Comparison of ENCODE assay signal across 18 cellular contexts in genomic region chr1:174407705-174408104, GRCh38. TPM values are rescaled to one million over a fixed set of nuclear protein-coding genes. Genes with fewer than 3 reads are reported as not detected.
A peak's percentile ranks its signal among the peaks of the same experiment; 100 is the strongest.
DNase-seq lines count a peak whose midpoint lies in the region; ATAC-seq, FAIRE-seq and TF ChIP-seq lines count a peak whose summit lies in the region.
"Had no signal": no experiment of that assay in that cellular context is flagged by ENCODE, and none has a peak within 500 bp of the region (broad histone marks: within the 10 kb centered on the region; RNA-seq: fewer than 3 reads in every experiment).

No MANE protein-coding gene starts in this region.

- H3K27ac Mint-ChIP-seq in activated T-helper 2 cell treated with anti-CD3 and anti-CD28 coated beads, Interferon-gamma antibody, Interleukin-2, Interleukin-4, amounts not matched to agents 10 μg/mL and 5 μg/mL and 100 μg/mL, durations not matched to agents 14 hours and 24 hours and 36 hours: no peak overlapping the region
- no peak overlapping the region for H3K27ac Mint-ChIP-seq in activated CD4-positive, alpha-beta memory T cell treated with anti-CD3 and anti-CD28 coated beads, Interleukin-2, amount 10 ng/mL, durations not matched to agents 7 days and 5 days
- H3K27ac Mint-ChIP-seq: H9, IgD-negative memory B cell had no signal

- FAIRE-seq in GM12891 (lab: Jason Lieb, UNC): peak; percentile 35

- POLR2A ChIA-PET in activated CD4-positive, alpha-beta memory T cell treated with anti-CD3 and anti-CD28 coated beads, Interleukin-2, amount 10 ng/mL, durations not matched to agents 7 days and 5 days (lab: Charles Lee): no interaction called here

- intact Hi-C loops in activated T-helper 2 cell treated with anti-CD3 and anti-CD28 coated beads, Interferon-gamma antibody, Interleukin-2, Interleukin-4, amounts not matched to agents 10 μg/mL and 5 μg/mL and 100 μg/mL, durations not matched to agents 14 hours and 24 hours and 36 hours (cut with micrococcal nuclease): no loop called here

- no peak for TF ChIP-seq CTCF in foreskin fibroblast (IDR thresholded peaks at IDR 0.05; ENCODE audit: low read depth, low read length)

- no peaks in the 10 kb centered on the region for H3K4me1 Mint-ChIP-seq in activated T-helper 2 cell treated with anti-CD3 and anti-CD28 coated beads, Interferon-gamma antibody, Interleukin-2, Interleukin-4, amounts not matched to agents 10 μg/mL and 5 μg/mL and 100 μg/mL, durations not matched to agents 14 hours and 24 hours and 36 hours (ENCODE audit: low read depth)
- no peaks in the 10 kb centered on the region for H3K4me1 Mint-ChIP-seq in activated CD4-positive, alpha-beta memory T cell treated with anti-CD3 and anti-CD28 coated beads, Interleukin-2, amount 10 ng/mL, durations not matched to agents 7 days and 5 days
- H3K4me1 Mint-ChIP-seq: H9 had no signal

- no peak for TF ChIP-seq POLR2A in GM12891 (IDR thresholded peaks at IDR 0.05; ENCODE audit: low read depth, low read length)

- CTCF ChIA-PET in activated CD4-positive, alpha-beta memory T cell treated with anti-CD3 and anti-CD28 coated beads, Interleukin-2, amount 10 ng/mL, durations not matched to agents 7 days and 5 days (lab: Charles Lee): no interaction called here

- no peaks in the 10 kb centered on the region for H3K27me3 Mint-ChIP-seq in activated T-helper 2 cell treated with anti-CD3 and anti-CD28 coated beads, Interferon-gamma antibody, Interleukin-2, Interleukin-4, amounts not matched to agents 10 μg/mL and 5 μg/mL and 100 μg/mL, durations not matched to agents 14 hours and 24 hours and 36 hours (ENCODE audit: low read depth)
- H3K27me3 Mint-ChIP-seq in activated CD4-positive, alpha-beta memory T cell treated with anti-CD3 and anti-CD28 coated beads, Interleukin-2, amount 10 ng/mL, durations not matched to agents 7 days and 5 days: no peaks in the 10 kb centered on the region
- H3K27me3 Mint-ChIP-seq: IgD-negative memory B cell had no signal

- DNase-seq in DMS53 (lab: John Stamatoyannopoulos, UW) (peak; percentile 22), DMS53 treated with DMSO at 0.1 percent for 48 hours (lab: John Stamatoyannopoulos, UW; ENCODE audit: unreplicated experiment) (no peak), GM12891 (ENCODE audit: insufficient read length, low spot score) (no peak), foreskin fibroblast (peak; percentile 34 to 78)
- DNase-seq in activated T-helper 2 cell treated with anti-CD3 and anti-CD28 coated beads, Interferon-gamma antibody, Interleukin-2, Interleukin-4, amounts not matched to agents 10 μg/mL and 5 μg/mL and 100 μg/mL, durations not matched to agents 14 hours and 24 hours and 36 hours (ENCODE audit: low spot score): no peak
- DNase-seq in activated CD4-positive, alpha-beta memory T cell treated with anti-CD3 and anti-CD28 coated beads, Interleukin-2, amount 10 ng/mL, durations not matched to agents 7 days and 5 days: no peak
- DNase-seq: DMS 273 treated with DMSO at 0.1 percent for 48 hours, H9, Karpas-422, NCI-H1092, NCI-H1436 treated with DMSO at 0.1 percent for 48 hours, NCI-H2029 treated with DMSO at 0.1 percent for 48 hours, NCI-H446 treated with DMSO at 0.1 percent for 48 hours, NCI-H69, Right ventricle myocardium superior had no signal

- H3K9me3 Mint-ChIP-seq in activated T-helper 2 cell treated with anti-CD3 and anti-CD28 coated beads, Interferon-gamma antibody, Interleukin-2, Interleukin-4, amounts not matched to agents 10 μg/mL and 5 μg/mL and 100 μg/mL, durations not matched to agents 14 hours and 24 hours and 36 hours: no peaks in the 10 kb centered on the region
- peaks cover 8% of the 10 kb centered on the region for H3K9me3 Mint-ChIP-seq in activated CD4-positive, alpha-beta memory T cell treated with anti-CD3 and anti-CD28 coated beads, Interleukin-2, amount 10 ng/mL, durations not matched to agents 7 days and 5 days
- H3K9me3 Mint-ChIP-seq: H9 had no signal

- no peak overlapping the region for H3K4me3 Mint-ChIP-seq in activated T-helper 2 cell treated with anti-CD3 and anti-CD28 coated beads, Interferon-gamma antibody, Interleukin-2, Interleukin-4, amounts not matched to agents 10 μg/mL and 5 μg/mL and 100 μg/mL, durations not matched to agents 14 hours and 24 hours and 36 hours (ENCODE audit: low read depth)
- no peak overlapping the region for H3K4me3 Mint-ChIP-seq in activated CD4-positive, alpha-beta memory T cell treated with anti-CD3 and anti-CD28 coated beads, Interleukin-2, amount 10 ng/mL, durations not matched to agents 7 days and 5 days
- H3K4me3 Mint-ChIP-seq: H9 had no signal

- H3K36me3 Mint-ChIP-seq in activated T-helper 2 cell treated with anti-CD3 and anti-CD28 coated beads, Interferon-gamma antibody, Interleukin-2, Interleukin-4, amounts not matched to agents 10 μg/mL and 5 μg/mL and 100 μg/mL, durations not matched to agents 14 hours and 24 hours and 36 hours (ENCODE audit: low read depth): no peaks in the 10 kb centered on the region
- peaks cover 9% of the 10 kb centered on the region for H3K36me3 Mint-ChIP-seq in activated CD4-positive, alpha-beta memory T cell treated with anti-CD3 and anti-CD28 coated beads, Interleukin-2, amount 10 ng/mL, durations not matched to agents 7 days and 5 days (ENCODE audit: low read depth)

- ATAC-seq in SK-N-SH treated with all-trans-retinoic acid at 6 μM for 48 hours (peak; percentile 56), HG03521 (IDR thresholded peaks at IDR 0.05; ENCODE audit: unreplicated experiment) (no peak)

- H3K4me3 ChIP-seq in foreskin fibroblast (ENCODE audit: low read depth in 1 of 2, low read length in 2 of 2): no peak overlapping the region

TF ChIP-seq in GM12891, 5 proteins besides CTCF, POLR2A, EP300 and RAD21:
- TF ChIP-seq PAX5 (IDR thresholded peaks at IDR 0.05; ENCODE audit: insufficient read depth, low read length, severe bottlenecking): no peak
- no peak for TF ChIP-seq SPI1 (IDR thresholded peaks at IDR 0.05; ENCODE audit: low read depth, low read length)
- TF ChIP-seq POLR2AphosphoS5 (IDR thresholded peaks at IDR 0.05; ENCODE audit: low read depth, low read length): no peak

TF ChIP-seq in SK-N-SH treated with all-trans-retinoic acid at 6 μM for 48 hours, 23 proteins besides CTCF, POLR2A, EP300 and RAD21 (continues in another document):
- TF ChIP-seq ZC3H10 (CRISPR knock-in tag; IDR thresholded peaks at IDR 0.05) (no peak), PATZ1 (CRISPR knock-in tag; IDR thresholded peaks at IDR 0.05; ENCODE audit: borderline replicate concordance) (no peak), ARNTL (CRISPR knock-in tag; IDR thresholded peaks at IDR 0.05; ENCODE audit: borderline replicate concordance, low read depth) (no peak), OSR1 (CRISPR knock-in tag; IDR thresholded peaks at IDR 0.05) (no peak), PPARA (CRISPR knock-in tag; IDR thresholded peaks at IDR 0.05; ENCODE audit: borderline replicate concordance) (no peak), ZNF565 (CRISPR knock-in tag; conservative IDR thresholded peaks at IDR 0.05; ENCODE audit: low read depth) (no peak), ESRRG (CRISPR knock-in tag; IDR thresholded peaks at IDR 0.05) (no peak), TOX (CRISPR knock-in tag; IDR thresholded peaks at IDR 0.05; ENCODE audit: borderline replicate concordance) (no peak), RARB (CRISPR knock-in tag; IDR thresholded peaks at IDR 0.05) (no peak), CREB5 (CRISPR knock-in tag; IDR thresholded peaks at IDR 0.05; ENCODE audit: low read depth) (no peak)
- TF ChIP-seq, protein P1, sequence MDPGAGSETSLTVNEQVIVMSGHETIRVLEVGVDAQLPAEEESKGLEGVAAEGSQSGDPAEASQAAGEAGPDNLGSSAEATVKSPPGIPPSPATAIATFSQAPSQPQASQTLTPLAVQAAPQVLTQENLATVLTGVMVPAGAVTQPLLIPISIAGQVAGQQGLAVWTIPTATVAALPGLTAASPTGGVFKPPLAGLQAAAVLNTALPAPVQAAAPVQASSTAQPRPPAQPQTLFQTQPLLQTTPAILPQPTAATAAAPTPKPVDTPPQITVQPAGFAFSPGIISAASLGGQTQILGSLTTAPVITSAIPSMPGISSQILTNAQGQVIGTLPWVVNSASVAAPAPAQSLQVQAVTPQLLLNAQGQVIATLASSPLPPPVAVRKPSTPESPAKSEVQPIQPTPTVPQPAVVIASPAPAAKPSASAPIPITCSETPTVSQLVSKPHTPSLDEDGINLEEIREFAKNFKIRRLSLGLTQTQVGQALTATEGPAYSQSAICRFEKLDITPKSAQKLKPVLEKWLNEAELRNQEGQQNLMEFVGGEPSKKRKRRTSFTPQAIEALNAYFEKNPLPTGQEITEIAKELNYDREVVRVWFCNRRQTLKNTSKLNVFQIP (CRISPR knock-in tag; IDR thresholded peaks at IDR 0.05; ENCODE audit: borderline replicate concordance, low read depth): no peak

RNA-seq across cellular contexts. Expression of gene GPR52, which starts 40.1 kb away (rescaled TPM):
- polyA plus RNA-seq in GM12891 (2012; ENCODE audit: low read depth, missing spikeins): not detected
- total RNA-seq in activated T-helper 2 cell treated with anti-CD3 and anti-CD28 coated beads, Interferon-gamma antibody, Interleukin-2, Interleukin-4, amounts not matched to agents 10 μg/mL and 5 μg/mL and 100 μg/mL, durations not matched to agents 14 hours and 24 hours and 36 hours: 1.6 and 2.3 TPM in 2 replicates
- total RNA-seq in activated CD4-positive, alpha-beta memory T cell treated with anti-CD3 and anti-CD28 coated beads, Interleukin-2, amount 10 ng/mL, durations not matched to agents 7 days and 5 days: 1 to 10 TPM; 1.2 to 1.6 TPM
- polyA plus RNA-seq: IgD-negative memory B cell had no signal

Comparison
In these comparisons a context has a peak if more than half of its experiments do, and no peak if none do; other contexts are left out.
1. DNase-seq: peak in DMS53 (single experiment) and foreskin fibroblast (2 of 2); none in DMS53 treated with DMSO at 0.1 percent for 48 hours (single experiment), GM12891 (single experiment), activated T-helper 2 cell treated with anti-CD3 and anti-CD28 coated beads, Interferon-gamma antibody, Interleukin-2, Interleukin-4, amounts not matched to agents 10 μg/mL and 5 μg/mL and 100 μg/mL, durations not matched to agents 14 hours and 24 hours and 36 hours (single experiment) and activated CD4-positive, alpha-beta memory T cell treated with anti-CD3 and anti-CD28 coated beads, Interleukin-2, amount 10 ng/mL, durations not matched to agents 7 days and 5 days (single experiment).